Comparison of ENCODE assay signal across 20 cellular contexts in genomic region chr16:57111420-57111819, GRCh38.
"Had no signal": no experiment of that assay in that cellular context is flagged by ENCODE, and none has a peak within 500 bp of the region (broad histone marks: within the 10 kb centered on the region; RNA-seq: fewer than 3 reads in every experiment).

No MANE protein-coding gene starts in this region.

- ATAC-seq: foreskin keratinocyte; lower lobe of right lung; sciatic nerve; stimulated activated memory B cell treated with anti-CD40 and anti-IgM and Interleukin-4, amounts not matched to agents 10 μg/mL and 1 μg/mL and 100 μg/mL, for 72 hours had no signal

- H3K4me3 ChIP-seq: left ventricle myocardium inferior, lower lobe of right lung, spleen, thoracic aorta, transverse colon had no signal

- H3K4me3 Mint-ChIP-seq: dendritic cell treated with granulocyte-macrophage colony-stimulating factor and Interleukin-4, amounts not matched to agents 40 ng/mL and 50 ng/mL, for 4 days; immature natural killer cell; memory B cell; mesothelial cell of epicardium; naive B cell; nephron; stimulated activated memory B cell treated with anti-CD40 and anti-IgM and Interleukin-4, amounts not matched to agents 10 μg/mL and 1 μg/mL and 100 μg/mL, for 72 hours; stimulated activated naive CD8-positive, alpha-beta T cell treated with anti-CD3 and anti-CD28 coated beads, Interleukin-15, Interleukin-2, amounts not matched to agents 100 ng/mL and 50 ng/mL, for 24 hours had no signal

- H3K27me3 Mint-ChIP-seq: dendritic cell treated with granulocyte-macrophage colony-stimulating factor and Interleukin-4, amounts not matched to agents 40 ng/mL and 50 ng/mL, for 4 days; naive B cell; stimulated activated memory B cell treated with anti-CD40 and anti-IgM and Interleukin-4, amounts not matched to agents 10 μg/mL and 1 μg/mL and 100 μg/mL, for 72 hours; stimulated activated naive CD8-positive, alpha-beta T cell treated with anti-CD3 and anti-CD28 coated beads, Interleukin-15, Interleukin-2, amounts not matched to agents 100 ng/mL and 50 ng/mL, for 24 hours had no signal

- H3K9me3 Mint-ChIP-seq: dendritic cell treated with granulocyte-macrophage colony-stimulating factor and Interleukin-4, amounts not matched to agents 40 ng/mL and 50 ng/mL, for 4 days; immature natural killer cell; memory B cell; mesothelial cell of epicardium; naive B cell; nephron; stimulated activated memory B cell treated with anti-CD40 and anti-IgM and Interleukin-4, amounts not matched to agents 10 μg/mL and 1 μg/mL and 100 μg/mL, for 72 hours; stimulated activated naive CD8-positive, alpha-beta T cell treated with anti-CD3 and anti-CD28 coated beads, Interleukin-15, Interleukin-2, amounts not matched to agents 100 ng/mL and 50 ng/mL, for 24 hours had no signal

- H3K27me3 ChIP-seq: foreskin keratinocyte, transverse colon had no signal

- H3K27ac ChIP-seq: foreskin keratinocyte, lower lobe of right lung had no signal

- DNase-seq: erythroblast; foreskin keratinocyte; immature natural killer cell; left ventricle myocardium inferior; lower lobe of right lung; naive B cell; posterior cingulate gyrus; spleen; stimulated activated CD4-positive, alpha-beta T cell treated with anti-CD3 and anti-CD28 coated beads, Interleukin-15, amount 100 ng/mL, for 24 hours; stimulated activated CD4-positive, alpha-beta T cell treated with anti-CD3 and anti-CD28 coated beads, Interleukin-1b, Interleukin-23, amount 100 ng/mL, for 48 hours; stimulated activated CD4-positive, alpha-beta T cell treated with anti-CD3 and anti-CD28 coated beads, Interleukin-4, amount 100 ng/mL, for 24 hours; transverse colon had no signal

- H3K4me1 Mint-ChIP-seq: naive B cell; stimulated activated memory B cell treated with anti-CD40 and anti-IgM and Interleukin-4, amounts not matched to agents 10 μg/mL and 1 μg/mL and 100 μg/mL, for 72 hours had no signal

- H3K27ac Mint-ChIP-seq: dendritic cell treated with granulocyte-macrophage colony-stimulating factor and Interleukin-4, amounts not matched to agents 40 ng/mL and 50 ng/mL, for 4 days; immature natural killer cell; memory B cell; mesothelial cell of epicardium; nephron; stimulated activated memory B cell treated with anti-CD40 and anti-IgM and Interleukin-4, amounts not matched to agents 10 μg/mL and 1 μg/mL and 100 μg/mL, for 72 hours; stimulated activated naive CD8-positive, alpha-beta T cell treated with anti-CD3 and anti-CD28 coated beads, Interleukin-15, Interleukin-2, amounts not matched to agents 100 ng/mL and 50 ng/mL, for 24 hours had no signal

- H3K36me3 Mint-ChIP-seq: immature natural killer cell, memory B cell, naive B cell had no signal
